ENCODE assay signal across 9 cellular contexts in genomic region chr20:63775096-63775978, GRCh38. TPM values are rescaled to one million over a fixed set of nuclear protein-coding genes. Genes with fewer than 3 reads are reported as not detected.
DNase-seq lines count a peak whose midpoint lies in the region; ATAC-seq and TF ChIP-seq lines count a peak whose summit lies in the region.
"Had no signal": no experiment of that assay in that cellular context is flagged by ENCODE, and none has a peak within 500 bp of the region (broad histone marks: within the 10 kb centered on the region; RNA-seq: fewer than 3 reads in every experiment).

No MANE protein-coding gene starts in this region.

- ATAC-seq in activated CD8-positive, alpha-beta T cell treated with anti-CD3 and anti-CD28 coated beads, Interleukin-2, amount 10 ng/mL, durations not matched to agents 7 days and 5 days: no peak
- ATAC-seq in gastroesophageal sphincter: no peak
- ATAC-seq in psoas muscle: peak; percentile 54 to 84 (median 56)
- no peak for ATAC-seq in GM21423 (IDR thresholded peaks at IDR 0.05; ENCODE audit: unreplicated experiment)
- ATAC-seq in GM18519 (IDR thresholded peaks at IDR 0.05; ENCODE audit: low FRiP score, unreplicated experiment): no peak

- H3K4me1 ChIP-seq in gastroesophageal sphincter (peaks cover 0 to 34% (median 5%) of the 10 kb centered on the region in 3 donors), psoas muscle (peaks cover 5% of the 10 kb centered on the region)

- no peak overlapping the region for H3K27ac Mint-ChIP-seq in activated CD8-positive, alpha-beta T cell treated with anti-CD3 and anti-CD28 coated beads, Interleukin-2, amount 10 ng/mL, durations not matched to agents 7 days and 5 days

- H3K27me3 Mint-ChIP-seq in activated CD8-positive, alpha-beta T cell treated with anti-CD3 and anti-CD28 coated beads, Interleukin-2, amount 10 ng/mL, durations not matched to agents 7 days and 5 days (ENCODE audit: low read depth): no peaks in the 10 kb centered on the region

- no peaks in the 10 kb centered on the region for H3K27me3 ChIP-seq in gastroesophageal sphincter
- H3K27me3 ChIP-seq in psoas muscle (ENCODE audit: insufficient read depth in 3 of 3, low read length in 2 of 3): no peaks in the 10 kb centered on the region
- H3K27me3 ChIP-seq: SJSA1 had no signal

- no peak overlapping the region for H3K4me3 ChIP-seq in GM12875 (ENCODE audit: low read depth, low read length)
- peak overlapping the region in 1 of 2 donors; percentile 29 for H3K4me3 ChIP-seq in gastroesophageal sphincter
- peak overlapping the region; percentile 54 for H3K4me3 ChIP-seq in psoas muscle
- H3K4me3 ChIP-seq: SJSA1 had no signal

- H3K36me3 ChIP-seq in gastroesophageal sphincter (peaks cover 0 to 17% of the 10 kb centered on the region in 2 donors), psoas muscle (ENCODE audit: insufficient read depth in 1 of 2, low read depth in 1 of 2) (no peaks in the 10 kb centered on the region)
- H3K36me3 ChIP-seq: SJSA1 had no signal

- TF ChIP-seq EP300 in gastroesophageal sphincter (IDR thresholded peaks at IDR 0.05): no peak

- no peaks in the 10 kb centered on the region for H3K36me3 Mint-ChIP-seq in activated CD8-positive, alpha-beta T cell treated with anti-CD3 and anti-CD28 coated beads, Interleukin-2, amount 10 ng/mL, durations not matched to agents 7 days and 5 days (ENCODE audit: low read depth)

- no peak for TF ChIP-seq POLR2A in gastroesophageal sphincter (IDR thresholded peaks at IDR 0.05)

- no peaks in the 10 kb centered on the region for H3K9me3 Mint-ChIP-seq in activated CD8-positive, alpha-beta T cell treated with anti-CD3 and anti-CD28 coated beads, Interleukin-2, amount 10 ng/mL, durations not matched to agents 7 days and 5 days (ENCODE audit: insufficient read depth)

- TF ChIP-seq CTCF in GM12875 (IDR thresholded peaks at IDR 0.05; ENCODE audit: borderline replicate concordance, insufficient read depth, low read depth, low read length) (0 out of 2 replicates have a peak, but pooled peaks have one; percentile 36), gastroesophageal sphincter (IDR thresholded peaks at IDR 0.05) (peak in 3 of 4 experiments; percentile 52 to 78 (median 64)), psoas muscle (IDR thresholded peaks at IDR 0.05) (peak; percentile 62)

- WGBS in gastroesophageal sphincter (ENCODE audit: low coverage in 1 of 2), 2 donors: 22 to 60% methylated on average over 1 to 15 of the region's 67 CpGs
- 44 to 50% (median 45%) methylated on average over 66 to 67 of the region's 67 CpGs for WGBS in psoas muscle, 3 donors

- peak; percentile 47 for DNase-seq in activated CD8-positive, alpha-beta T cell treated with anti-CD3 and anti-CD28 coated beads, Interleukin-2, amount 10 ng/mL, durations not matched to agents 7 days and 5 days
- DNase-seq in psoas muscle (peak; percentile 59 to 73), NCI-H510A treated with DMSO at 0.1 percent for 48 hours (lab: John Stamatoyannopoulos, UW) (no peak), SHP77 (lab: John Stamatoyannopoulos, UW) (no peak)

- intact Hi-C loops in psoas muscle (cut with DNase I): no loop called here

- POLR2A ChIA-PET in activated CD8-positive, alpha-beta T cell treated with anti-CD3 and anti-CD28 coated beads, Interleukin-2, amount 10 ng/mL, durations not matched to agents 7 days and 5 days (lab: Charles Lee): interaction anchor here (0.6 kb wide), 2 partner anchors 288 to 296 kb away, joined by 3 read pairs; partner anchors contain the start of gene TCEA2

- H3K27ac ChIP-seq in gastroesophageal sphincter: peak overlapping the region in 1 of 4 donors; percentile 17
- H3K27ac ChIP-seq in psoas muscle: no peak overlapping the region
- H3K27ac ChIP-seq: SJSA1 had no signal

- H3K4me1 Mint-ChIP-seq in activated CD8-positive, alpha-beta T cell treated with anti-CD3 and anti-CD28 coated beads, Interleukin-2, amount 10 ng/mL, durations not matched to agents 7 days and 5 days (ENCODE audit: low read depth): no peaks in the 10 kb centered on the region

- CTCF ChIA-PET in activated CD8-positive, alpha-beta T cell treated with anti-CD3 and anti-CD28 coated beads, Interleukin-2, amount 10 ng/mL, durations not matched to agents 7 days and 5 days (lab: Charles Lee): interaction anchor here (0.8 to 2.3 kb wide), 9 partner anchors 8 to 90 kb away, joined by 3 to 6 read pairs (median 4); partner anchors contain the start of gene TPD52L2

- H3K9me3 ChIP-seq in gastroesophageal sphincter (no peaks in the 10 kb centered on the region), psoas muscle (no peaks in the 10 kb centered on the region)
- H3K9me3 ChIP-seq: SJSA1 had no signal

- H3K4me3 Mint-ChIP-seq in activated CD8-positive, alpha-beta T cell treated with anti-CD3 and anti-CD28 coated beads, Interleukin-2, amount 10 ng/mL, durations not matched to agents 7 days and 5 days: no peak overlapping the region

RNA-seq across cellular contexts. Expression of gene SLC2A4RG, which starts 35.8 kb away (rescaled TPM):
- total RNA-seq in activated CD8-positive, alpha-beta T cell treated with anti-CD3 and anti-CD28 coated beads, Interleukin-2, amount 10 ng/mL, durations not matched to agents 7 days and 5 days: 10 to 100 TPM; 97.2 TPM
- total RNA-seq in gastroesophageal sphincter (10 to 100 TPM; 36.5 to 98.7 (median 59.9) TPM), psoas muscle (10 to 100 TPM; 40.2 to 79.1 (median 54.7) TPM)
- polyA plus RNA-seq in psoas muscle: 10 to 100 TPM; 27.1 to 45.5 (median 43.7) TPM

RNA-seq across cellular contexts. Expression of gene LIME1, which starts 38.9 kb away (rescaled TPM):
- 100 to 1,000 TPM; 163 to 165 TPM for total RNA-seq in activated CD8-positive, alpha-beta T cell treated with anti-CD3 and anti-CD28 coated beads, Interleukin-2, amount 10 ng/mL, durations not matched to agents 7 days and 5 days
- 10 to 100 TPM in 1 of 4 donors, 1 to 10 TPM in 3; 4.7 to 17.0 (median 7.2) TPM for total RNA-seq in gastroesophageal sphincter
- total RNA-seq in psoas muscle: 1 to 10 TPM; 1.7 to 4.6 (median 2.6) TPM
- 1 to 10 TPM; 3.1 to 5.1 (median 4.4) TPM for polyA plus RNA-seq in psoas muscle

RNA-seq across cellular contexts. Expression of gene ZBTB46, which starts 55.7 kb away (rescaled TPM):
- under 1 TPM in 1 of 2 experiments, not detected in 1; 0.10 TPM for total RNA-seq in activated CD8-positive, alpha-beta T cell treated with anti-CD3 and anti-CD28 coated beads, Interleukin-2, amount 10 ng/mL, durations not matched to agents 7 days and 5 days
- total RNA-seq in gastroesophageal sphincter (10 to 100 TPM in 2 of 4 donors, 1 to 10 TPM in 2; 8.1 to 13.8 (median 10.2) TPM), psoas muscle (1 to 10 TPM; 4.5 to 6.4 (median 5.6) TPM)
- 1 to 10 TPM; 1.3 to 3.1 (median 2.2) TPM for polyA plus RNA-seq in psoas muscle

Comparison
In these comparisons a context has a peak if more than half of its experiments do, and no peak if none do; other contexts are left out.
1. ATAC-seq: peak in psoas muscle (4 of 4); none in activated CD8-positive, alpha-beta T cell treated with anti-CD3 and anti-CD28 coated beads, Interleukin-2, amount 10 ng/mL, durations not matched to agents 7 days and 5 days (single experiment), gastroesophageal sphincter (single experiment), GM21423 (single experiment) and GM18519 (single experiment).
2. DNase-seq: peak in activated CD8-positive, alpha-beta T cell treated with anti-CD3 and anti-CD28 coated beads, Interleukin-2, amount 10 ng/mL, durations not matched to agents 7 days and 5 days (single experiment) and psoas muscle (2 of 2); none in NCI-H510A treated with DMSO at 0.1 percent for 48 hours (single experiment) and SHP77 (0 of 2).
3. RNA of gene LIME1, which starts 38.9 kb away (total RNA-seq): 163 to 165 TPM in activated CD8-positive, alpha-beta T cell treated with anti-CD3 and anti-CD28 coated beads, Interleukin-2, amount 10 ng/mL, durations not matched to agents 7 days and 5 days; 4.7 to 17.0 TPM in gastroesophageal sphincter and 1.7 to 4.6 TPM in psoas muscle; every median in the first group is over 4 times any median in the second.
4. RNA of gene ZBTB46, which starts 55.7 kb away (total RNA-seq): 8.1 to 13.8 TPM in gastroesophageal sphincter and 4.5 to 6.4 TPM in psoas muscle; 0.10 TPM in activated CD8-positive, alpha-beta T cell treated with anti-CD3 and anti-CD28 coated beads, Interleukin-2, amount 10 ng/mL, durations not matched to agents 7 days and 5 days; every median in the first group is over 4 times any median in the second.
5. Peak in every context shown above with its lines, with median percentiles within 50 percentile points of each other: CTCF ChIP-seq.